Comparison of ENCODE assay signal across 1 cellular context in genomic region chr20:45835230-45836224, GRCh38.
TF ChIP-seq lines count a peak whose summit lies in the region.

No MANE protein-coding gene starts in this region.

TF ChIP-seq in WTC11, 78 proteins besides CTCF, POLR2A, EP300 and RAD21 (continued from another document):
- no peak for TF ChIP-seq SMAD3 (CRISPR knock-in tag; IDR thresholded peaks at IDR 0.05; ENCODE audit: borderline replicate concordance)
- no peak for TF ChIP-seq ZNF138 (CRISPR knock-in tag; conservative IDR thresholded peaks at IDR 0.05)
- TF ChIP-seq ZSCAN18 (CRISPR knock-in tag; IDR thresholded peaks at IDR 0.05): no peak
- TF ChIP-seq SOX15 (CRISPR knock-in tag; IDR thresholded peaks at IDR 0.05): no peak
- TF ChIP-seq FOXP1 (CRISPR knock-in tag; IDR thresholded peaks at IDR 0.05; ENCODE audit: borderline replicate concordance): no peak
- no peak for TF ChIP-seq GABPB1 (CRISPR knock-in tag; IDR thresholded peaks at IDR 0.05)
